In genomic region chr19:40612831-40613668, GRCh38 we compare ENCODE assay signal across 8 cellular contexts. TPM values are rescaled to one million over a fixed set of nuclear protein-coding genes. Genes with fewer than 3 reads are reported as not detected.
A peak's percentile ranks its signal among the peaks of the same experiment; 100 is the strongest.
DNase-seq lines count a peak whose midpoint lies in the region; ATAC-seq and TF ChIP-seq lines count a peak whose summit lies in the region.

No MANE protein-coding gene starts in this region.

- H3K4me3 ChIP-seq in GM06990 (replicated peaks; ENCODE audit: low read depth, low read length), result peak overlapping the region; percentile 77
- H3K4me3 ChIP-seq in spleen, result peak overlapping the region; percentile 37 to 82 (median 52)

- peak overlapping the region; percentile 61 to 93 (median 77) for H3K27ac ChIP-seq in spleen

- TF ChIP-seq CTCF in GM06990 (IDR thresholded peaks at IDR 0.05; ENCODE audit: insufficient read depth, low read length, poor library complexity, severe bottlenecking) (no peak), spleen (IDR thresholded peaks at IDR 0.05 in 8 of 11, conservative IDR thresholded peaks at IDR 0.05 in 3 of 11) (no peak)

- intact Hi-C loops in activated T-helper 1 cell treated with anti-CD3 and anti-CD28 coated beads, Interleukin-12 subunit alpha, Interleukin-12 subunit beta, Interleukin-2, Interleukin-4 antibody, amounts not matched to agents 30 ng/mL and 10 ng/mL and 1 ng/mL, durations not matched to agents 14 hours and 24 hours and 36 hours (cut with micrococcal nuclease), result loop anchor here (1.0 to 10.0 kb wide), 4 partner anchors 185 to 932 kb away; partner anchors contain the start of genes AKT2 and HNRNPUL1
- intact Hi-C loops in left cardiac atrium (cut with DNase I), result no loop called here
- intact Hi-C loops in spleen (cut with DNase I; ENCODE audit: low total_unique reads), result no loop called here

- no peak for DNase-seq in GM06990 (ENCODE audit: extremely low read depth, insufficient read length)
- DNase-seq in NCI-H774 (lab: John Stamatoyannopoulos, UW), result peak; percentile 69
- peak; percentile 69 for DNase-seq in activated T-helper 1 cell treated with anti-CD3 and anti-CD28 coated beads, Interleukin-12 subunit alpha, Interleukin-12 subunit beta, Interleukin-2, Interleukin-4 antibody, amounts not matched to agents 30 ng/mL and 10 ng/mL and 1 ng/mL, durations not matched to agents 14 hours and 24 hours and 36 hours (ENCODE audit: low spot score)
- DNase-seq in left cardiac atrium, result peak; percentile 78
- peak; percentile 88 for DNase-seq in spleen
- DNase-seq in HK-2 (ENCODE audit: unreplicated experiment), result no peak
- no peak for DNase-seq in hypothalamus (lab: John Stamatoyannopoulos, UW)

- peaks cover 44% of the 10 kb centered on the region for H3K4me1 Mint-ChIP-seq in activated T-helper 1 cell treated with anti-CD3 and anti-CD28 coated beads, Interleukin-12 subunit alpha, Interleukin-12 subunit beta, Interleukin-2, Interleukin-4 antibody, amounts not matched to agents 30 ng/mL and 10 ng/mL and 1 ng/mL, durations not matched to agents 14 hours and 24 hours and 36 hours (ENCODE audit: low read depth)

- H3K4me3 Mint-ChIP-seq in activated T-helper 1 cell treated with anti-CD3 and anti-CD28 coated beads, Interleukin-12 subunit alpha, Interleukin-12 subunit beta, Interleukin-2, Interleukin-4 antibody, amounts not matched to agents 30 ng/mL and 10 ng/mL and 1 ng/mL, durations not matched to agents 14 hours and 24 hours and 36 hours, result peak overlapping the region; percentile 97

- peak overlapping the region; percentile 100 for H3K27ac Mint-ChIP-seq in activated T-helper 1 cell treated with anti-CD3 and anti-CD28 coated beads, Interleukin-12 subunit alpha, Interleukin-12 subunit beta, Interleukin-2, Interleukin-4 antibody, amounts not matched to agents 30 ng/mL and 10 ng/mL and 1 ng/mL, durations not matched to agents 14 hours and 24 hours and 36 hours

- TF ChIP-seq POLR2A in spleen (IDR thresholded peaks at IDR 0.05), result no peak

- H3K27me3 ChIP-seq in GM06990 (replicated peaks; ENCODE audit: control insufficient read depth, insufficient read depth, low read length) (no peaks in the 10 kb centered on the region), spleen (replicated peaks in 1 of 7) (peaks cover 0 to 48% (median 8%) of the 10 kb centered on the region in 7 donors)

- no peaks in the 10 kb centered on the region for H3K9me3 Mint-ChIP-seq in activated T-helper 1 cell treated with anti-CD3 and anti-CD28 coated beads, Interleukin-12 subunit alpha, Interleukin-12 subunit beta, Interleukin-2, Interleukin-4 antibody, amounts not matched to agents 30 ng/mL and 10 ng/mL and 1 ng/mL, durations not matched to agents 14 hours and 24 hours and 36 hours

- H3K27me3 Mint-ChIP-seq in activated T-helper 1 cell treated with anti-CD3 and anti-CD28 coated beads, Interleukin-12 subunit alpha, Interleukin-12 subunit beta, Interleukin-2, Interleukin-4 antibody, amounts not matched to agents 30 ng/mL and 10 ng/mL and 1 ng/mL, durations not matched to agents 14 hours and 24 hours and 36 hours (ENCODE audit: insufficient read depth), result no peaks in the 10 kb centered on the region

- ATAC-seq in left cardiac atrium (peak in 1 of 2 donors; percentile 31), HG03521 (IDR thresholded peaks at IDR 0.05; ENCODE audit: unreplicated experiment) (no peak)

- no peaks in the 10 kb centered on the region for H3K9me3 ChIP-seq in spleen

- WGBS in spleen, 5 donors, result 26 to 31% (median 28%) methylated on average over 42 to 49 of the region's 49 CpGs

- H3K36me3 ChIP-seq in GM06990 (ENCODE audit: control insufficient read depth, insufficient read depth, low read length), result no peaks in the 10 kb centered on the region
- peaks cover 0 to 6% (median 0%) of the 10 kb centered on the region in 6 donors for H3K36me3 ChIP-seq in spleen

- H3K4me1 ChIP-seq in spleen, result peaks cover 13 to 69% (median 45%) of the 10 kb centered on the region in 6 donors

- peaks cover 14% of the 10 kb centered on the region for H3K36me3 Mint-ChIP-seq in activated T-helper 1 cell treated with anti-CD3 and anti-CD28 coated beads, Interleukin-12 subunit alpha, Interleukin-12 subunit beta, Interleukin-2, Interleukin-4 antibody, amounts not matched to agents 30 ng/mL and 10 ng/mL and 1 ng/mL, durations not matched to agents 14 hours and 24 hours and 36 hours (ENCODE audit: low read depth)

RNA-seq across cellular contexts. Expression of gene LTBP4, which starts 11.9 kb away (rescaled TPM):
- total RNA-seq in activated T-helper 1 cell treated with anti-CD3 and anti-CD28 coated beads, Interleukin-12 subunit alpha, Interleukin-12 subunit beta, Interleukin-2, Interleukin-4 antibody, amounts not matched to agents 30 ng/mL and 10 ng/mL and 1 ng/mL, durations not matched to agents 14 hours and 24 hours and 36 hours, result 107 and 116 TPM in 2 replicates
- total RNA-seq in left cardiac atrium (100 to 1,000 TPM; 272 to 361 TPM), spleen (100 to 1,000 TPM in 6 of 7 donors, 10 to 100 TPM in 1; 66.0 to 197 (median 186) TPM)
- 100 to 1,000 TPM in 1 of 3 donors, 10 to 100 TPM in 2; 26.5 to 107 (median 34.3) TPM for polyA plus RNA-seq in spleen

RNA-seq across cellular contexts. Expression of gene SHKBP1, which starts 36.4 kb away (rescaled TPM):
- 102 and 113 TPM in 2 replicates for total RNA-seq in activated T-helper 1 cell treated with anti-CD3 and anti-CD28 coated beads, Interleukin-12 subunit alpha, Interleukin-12 subunit beta, Interleukin-2, Interleukin-4 antibody, amounts not matched to agents 30 ng/mL and 10 ng/mL and 1 ng/mL, durations not matched to agents 14 hours and 24 hours and 36 hours
- total RNA-seq in left cardiac atrium (10 to 100 TPM; 23.5 to 24.4 TPM), spleen (100 to 1,000 TPM; 127 to 282 (median 151) TPM)
- 100 to 1,000 TPM; 102 to 164 (median 152) TPM for polyA plus RNA-seq in spleen

Comparison
In these comparisons a context has a peak if more than half of its experiments do, and no peak if none do; other contexts are left out.
1. DNase-seq: peak in NCI-H774 (single experiment), activated T-helper 1 cell treated with anti-CD3 and anti-CD28 coated beads, Interleukin-12 subunit alpha, Interleukin-12 subunit beta, Interleukin-2, Interleukin-4 antibody, amounts not matched to agents 30 ng/mL and 10 ng/mL and 1 ng/mL, durations not matched to agents 14 hours and 24 hours and 36 hours (single experiment), left cardiac atrium (single experiment) and spleen (single experiment); none in GM06990 (single experiment), HK-2 (single experiment) and hypothalamus (0 of 51).